Comparison of ENCODE assay signal across 14 cellular contexts in genomic region chr1:55069280-55069679, GRCh38. TPM values are rescaled to one million over a fixed set of nuclear protein-coding genes. Genes with fewer than 3 reads are reported as not detected.
DNase-seq lines count a peak whose midpoint lies in the region; ATAC-seq and TF ChIP-seq lines count a peak whose summit lies in the region.
"Had no signal": no experiment of that assay in that cellular context is flagged by ENCODE, and none has a peak within 500 bp of the region (broad histone marks: within the 10 kb centered on the region; RNA-seq: fewer than 3 reads in every experiment).

No MANE protein-coding gene starts in this region.

- H3K4me3 Mint-ChIP-seq in activated naive CD8-positive, alpha-beta T cell treated with anti-CD3 and anti-CD28 coated beads for 36 hours, result no peak overlapping the region
- no peak overlapping the region for H3K4me3 Mint-ChIP-seq in activated naive CD8-positive, alpha-beta T cell treated with anti-CD3 and anti-CD28 coated beads, Interleukin-2, amount 50 U/mL, for 24 hours
- H3K4me3 Mint-ChIP-seq in activated naive CD8-positive, alpha-beta T cell treated with anti-CD3 and anti-CD28 coated beads, Interleukin-2, amount 10 ng/mL, durations not matched to agents 7 days and 5 days, result no peak overlapping the region
- H3K4me3 Mint-ChIP-seq: CD4-positive, alpha-beta T cell had no signal

- POLR2A ChIA-PET in activated naive CD8-positive, alpha-beta T cell treated with anti-CD3 and anti-CD28 coated beads, Interleukin-2, amount 10 ng/mL, durations not matched to agents 7 days and 5 days (lab: Charles Lee), result no interaction called here

- no peak for ATAC-seq in activated naive CD8-positive, alpha-beta T cell treated with anti-CD3 and anti-CD28 coated beads, Interleukin-2, amount 50 U/mL, for 24 hours
- no peak for ATAC-seq in activated naive CD8-positive, alpha-beta T cell treated with anti-CD3 and anti-CD28 coated beads, Interleukin-2, amount 10 ng/mL, durations not matched to agents 7 days and 5 days (ENCODE audit: low read depth)

- no peaks in the 10 kb centered on the region for H3K9me3 Mint-ChIP-seq in activated naive CD8-positive, alpha-beta T cell treated with anti-CD3 and anti-CD28 coated beads for 36 hours
- H3K9me3 Mint-ChIP-seq in activated naive CD8-positive, alpha-beta T cell treated with anti-CD3 and anti-CD28 coated beads, Interleukin-2, amount 50 U/mL, for 24 hours, result no peaks in the 10 kb centered on the region
- H3K9me3 Mint-ChIP-seq in activated naive CD8-positive, alpha-beta T cell treated with anti-CD3 and anti-CD28 coated beads, Interleukin-2, amount 10 ng/mL, durations not matched to agents 7 days and 5 days, result no peaks in the 10 kb centered on the region
- H3K9me3 Mint-ChIP-seq: CD4-positive, alpha-beta T cell had no signal

- DNase-seq in activated naive CD8-positive, alpha-beta T cell treated with anti-CD3 and anti-CD28 coated beads for 36 hours, result no peak
- no peak for DNase-seq in activated naive CD8-positive, alpha-beta T cell treated with anti-CD3 and anti-CD28 coated beads, Interleukin-2, amount 50 U/mL, for 24 hours
- no peak for DNase-seq in activated naive CD8-positive, alpha-beta T cell treated with anti-CD3 and anti-CD28 coated beads, Interleukin-2, amount 10 ng/mL, durations not matched to agents 7 days and 5 days
- DNase-seq in islet precursor cell (peak; percentile 22), iPS-NIHi11 (ENCODE audit: low spot score) (no peak), GM20000 (ENCODE audit: low spot score) (no peak), putamen (ENCODE audit: low spot score) (no peak)
- DNase-seq: CD4-positive, alpha-beta T cell; GF-D8; NCI-H1092; NCI-H187; NCI-H69; NK-92 treated with Interleukin-12 subunit alpha and Interleukin-12 subunit beta, amount 100 ng/mL, for 24 hours had no signal

- H3K27me3 Mint-ChIP-seq in activated naive CD8-positive, alpha-beta T cell treated with anti-CD3 and anti-CD28 coated beads for 36 hours, result no peaks in the 10 kb centered on the region
- no peaks in the 10 kb centered on the region for H3K27me3 Mint-ChIP-seq in activated naive CD8-positive, alpha-beta T cell treated with anti-CD3 and anti-CD28 coated beads, Interleukin-2, amount 50 U/mL, for 24 hours
- H3K27me3 Mint-ChIP-seq in activated naive CD8-positive, alpha-beta T cell treated with anti-CD3 and anti-CD28 coated beads, Interleukin-2, amount 10 ng/mL, durations not matched to agents 7 days and 5 days, result no peaks in the 10 kb centered on the region
- H3K27me3 Mint-ChIP-seq: CD4-positive, alpha-beta T cell had no signal

- H3K36me3 Mint-ChIP-seq in activated naive CD8-positive, alpha-beta T cell treated with anti-CD3 and anti-CD28 coated beads for 36 hours, result peaks cover 55% of the 10 kb centered on the region
- peaks cover 75% of the 10 kb centered on the region for H3K36me3 Mint-ChIP-seq in activated naive CD8-positive, alpha-beta T cell treated with anti-CD3 and anti-CD28 coated beads, Interleukin-2, amount 50 U/mL, for 24 hours (ENCODE audit: low read depth)
- H3K36me3 Mint-ChIP-seq in activated naive CD8-positive, alpha-beta T cell treated with anti-CD3 and anti-CD28 coated beads, Interleukin-2, amount 10 ng/mL, durations not matched to agents 7 days and 5 days, result peaks cover 32% of the 10 kb centered on the region

- H3K4me1 Mint-ChIP-seq in activated naive CD8-positive, alpha-beta T cell treated with anti-CD3 and anti-CD28 coated beads for 36 hours, result peaks cover 18% of the 10 kb centered on the region
- peaks cover 26% of the 10 kb centered on the region for H3K4me1 Mint-ChIP-seq in activated naive CD8-positive, alpha-beta T cell treated with anti-CD3 and anti-CD28 coated beads, Interleukin-2, amount 50 U/mL, for 24 hours
- H3K4me1 Mint-ChIP-seq in activated naive CD8-positive, alpha-beta T cell treated with anti-CD3 and anti-CD28 coated beads, Interleukin-2, amount 10 ng/mL, durations not matched to agents 7 days and 5 days, result peaks cover 3% of the 10 kb centered on the region

- TF ChIP-seq CTCF in GM20000 (IDR thresholded peaks at IDR 0.05; ENCODE audit: extremely low read depth, missing control alignments), result no peak

- peak overlapping the region; percentile 22 for H3K27ac Mint-ChIP-seq in activated naive CD8-positive, alpha-beta T cell treated with anti-CD3 and anti-CD28 coated beads for 36 hours
- H3K27ac Mint-ChIP-seq in activated naive CD8-positive, alpha-beta T cell treated with anti-CD3 and anti-CD28 coated beads, Interleukin-2, amount 50 U/mL, for 24 hours, result no peak overlapping the region
- peak overlapping the region; percentile 64 for H3K27ac Mint-ChIP-seq in activated naive CD8-positive, alpha-beta T cell treated with anti-CD3 and anti-CD28 coated beads, Interleukin-2, amount 10 ng/mL, durations not matched to agents 7 days and 5 days

RNA-seq across cellular contexts. Expression of gene PCSK9, which starts 29.9 kb away (rescaled TPM):
- total RNA-seq in activated naive CD8-positive, alpha-beta T cell treated with anti-CD3 and anti-CD28 coated beads for 36 hours, result not detected
- total RNA-seq in activated naive CD8-positive, alpha-beta T cell treated with anti-CD3 and anti-CD28 coated beads, Interleukin-2, amount 10 ng/mL, durations not matched to agents 7 days and 5 days, result not detected
- total RNA-seq: CD4-positive, alpha-beta T cell; MCF 10A had no signal
